Comparison of ENCODE assay signal across 33 cellular contexts in the genomic region with DNA sequence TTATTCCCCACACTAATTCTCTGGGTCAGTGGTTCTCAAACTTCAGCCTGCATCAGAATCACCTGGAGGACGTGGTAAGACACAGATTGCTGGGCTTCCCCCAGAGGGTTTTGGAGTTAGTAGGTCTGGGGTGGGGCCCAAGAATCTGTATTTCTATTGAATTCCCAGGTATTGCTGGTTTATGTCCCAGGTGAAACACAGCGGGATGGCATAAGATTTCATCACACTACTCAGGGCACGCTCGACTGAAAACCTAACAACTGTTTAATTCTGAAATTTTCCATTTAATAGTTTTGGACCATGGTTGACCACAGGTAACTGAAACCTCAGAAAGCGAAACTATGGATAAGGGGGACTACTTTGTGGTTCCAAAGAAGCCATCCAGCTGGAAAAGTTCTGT. TPM values are rescaled to one million over a fixed set of nuclear protein-coding genes. Genes with fewer than 3 reads are reported as not detected.
"Had no signal": no experiment of that assay in that cellular context is flagged by ENCODE, and none has a peak within 500 bp of the region (broad histone marks: within the 10 kb centered on the region; RNA-seq: fewer than 3 reads in every experiment).

No MANE protein-coding gene starts in this region.

- H3K4me3 ChIP-seq: neural progenitor cell, ovary, psoas muscle, right lobe of liver, skin epidermis, smooth muscle cell, spleen, thoracic aorta, tibial artery, transverse colon, upper lobe of right lung, uterus had no signal

- H3K79me2 ChIP-seq: parathyroid adenoma had no signal

- DNase-seq: naive thymus-derived CD4-positive, alpha-beta T cell; natural killer cell; occipital lobe; ovary; posterior cingulate gyrus; psoas muscle; right cardiac atrium; right lobe of liver; spleen; stimulated activated CD4-positive, alpha-beta T cell treated with anti-CD3 and anti-CD28 coated beads, Interleukin-12 subunit alpha, Interleukin-12 subunit beta, amount 100 ng/mL, for 4 hours; stimulated activated CD4-positive, alpha-beta T cell treated with anti-CD3 and anti-CD28 coated beads, Interleukin-1b, Interleukin-23, amount 100 ng/mL, for 48 hours; stimulated activated CD4-positive, alpha-beta T cell treated with anti-CD3 and anti-CD28 coated beads, Interleukin-4, amount 100 ng/mL, for 1 hour; stimulated activated CD4-positive, alpha-beta T cell treated with anti-CD3 and anti-CD28 coated beads, Interleukin-4, amount 100 ng/mL, for 4 hours; stimulated activated CD8-positive, alpha-beta memory T cell treated with anti-CD3 and anti-CD28 coated beads, Interleukin-4, amount 100 ng/mL, for 48 hours; stimulated activated naive CD4-positive, alpha-beta T cell; stimulated activated naive CD8-positive, alpha-beta T cell treated with anti-CD3 and anti-CD28 coated beads, Interleukin-15, amount 100 ng/mL, for 72 hours; stimulated activated naive CD8-positive, alpha-beta T cell treated with anti-CD3 and anti-CD28 coated beads, Interleukin-15, Interleukin-2, amounts not matched to agents 100 U/mL and 50 U/mL, for 24 hours; tibial artery; transverse colon; upper lobe of right lung; uterus had no signal

- H3K27me3 ChIP-seq: ovary, right lobe of liver had no signal

- H3K4me1 ChIP-seq: parathyroid adenoma, psoas muscle, tibial artery, transverse colon, uterus had no signal

- H3K27ac ChIP-seq: neural progenitor cell, ovary, parathyroid adenoma, psoas muscle, skin epidermis, spleen, thoracic aorta, tibial artery, transverse colon, upper lobe of right lung, uterus had no signal

- H3K9me3 ChIP-seq: ovary, psoas muscle, right lobe of liver, spleen, thoracic aorta, tibial artery, transverse colon, upper lobe of right lung, uterus had no signal

- H2AFZ ChIP-seq: parathyroid adenoma had no signal

- H3K4me2 ChIP-seq: smooth muscle cell had no signal

- H3K36me3 ChIP-seq: neural progenitor cell, ovary, right lobe of liver, spleen, thoracic aorta, tibial artery, transverse colon, upper lobe of right lung, uterus had no signal

- H3K9ac ChIP-seq: neural progenitor cell, parathyroid adenoma had no signal

- ATAC-seq: naive thymus-derived CD4-positive, alpha-beta T cell; natural killer cell; stimulated activated memory B cell treated with anti-CD40 and anti-IgM and Interleukin-4, amounts not matched to agents 10 μg/mL and 1 μg/mL and 100 μg/mL, for 72 hours; stimulated activated naive CD8-positive, alpha-beta T cell treated with anti-CD3 and anti-CD28 coated beads, Interleukin-15, amount 100 ng/mL, for 72 hours; stimulated activated naive CD8-positive, alpha-beta T cell treated with anti-CD3 and anti-CD28 coated beads, Interleukin-15, Interleukin-2, amounts not matched to agents 100 U/mL and 50 U/mL, for 24 hours; upper lobe of right lung had no signal

RNA-seq across cellular contexts. Expression of a gene that starts 6.5 kb away (rescaled TPM):
- total RNA-seq: naive thymus-derived CD4-positive, alpha-beta T cell; natural killer cell; occipital lobe; osteoblast; ovary; psoas muscle; renal cortical epithelial cell; right cardiac atrium; right lobe of liver; smooth muscle cell; subcutaneous adipose tissue; temporal lobe; transverse colon; upper lobe of right lung; urinary bladder; uterus had no signal
- polyA plus RNA-seq: naive thymus-derived CD4-positive, alpha-beta T cell; neural cell; ovary; psoas muscle; right cardiac atrium; smooth muscle cell; spleen; urinary bladder had no signal
